ENCODE assay signal across 10 cellular contexts in the genomic region with DNA sequence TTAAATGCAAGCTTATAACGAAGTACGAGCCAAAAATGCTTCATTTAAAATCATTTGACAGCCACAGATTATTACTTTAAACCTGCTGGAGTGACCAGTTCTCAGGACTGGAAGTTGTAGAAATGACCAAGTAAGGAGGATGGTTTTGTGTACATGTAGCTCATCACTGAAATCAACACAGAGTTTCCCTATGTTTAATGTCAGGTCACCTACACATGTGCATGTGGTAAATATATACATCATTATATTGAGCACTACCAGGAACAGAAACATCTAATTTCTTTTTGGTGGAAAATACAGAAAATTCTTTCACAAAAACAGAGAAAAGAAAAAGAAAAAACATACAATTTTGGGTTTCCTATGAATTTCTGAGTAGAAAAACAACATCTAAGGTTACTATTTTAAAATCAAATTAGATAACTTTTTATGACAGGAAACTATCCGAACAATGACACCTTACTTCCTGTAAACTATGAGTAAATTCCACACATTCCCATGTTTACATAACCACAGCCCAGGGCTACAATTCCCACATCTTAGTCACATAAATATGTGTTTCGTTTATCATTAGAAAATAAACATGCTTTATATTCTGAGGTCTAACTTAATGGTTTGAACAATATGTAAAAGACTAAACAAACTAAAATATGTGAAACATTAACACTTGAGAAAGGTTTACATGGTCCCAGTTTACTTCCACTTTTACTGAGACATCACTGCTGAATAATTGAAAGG.
DNase-seq lines count a peak whose midpoint lies in the region; FAIRE-seq and TF ChIP-seq lines count a peak whose summit lies in the region.
"Had no signal": no experiment of that assay in that cellular context is flagged by ENCODE, and none has a peak within 500 bp of the region (broad histone marks: within the 10 kb centered on the region; RNA-seq: fewer than 3 reads in every experiment).

No MANE protein-coding gene starts in this region.

- no peaks in the 10 kb centered on the region for H3K9me3 Mint-ChIP-seq in progenitor cell of endocrine pancreas (ENCODE audit: low read depth)

- H3K4me1 Mint-ChIP-seq in progenitor cell of endocrine pancreas (ENCODE audit: low read depth) = peaks cover 25% of the 10 kb centered on the region

- in situ Hi-C loops in brain microvascular endothelial cell (cut with HindIII; ENCODE audit: low pct_ligation_motif_present, low sequenced_read_pairs) = no loop called here

- FAIRE-seq in RCC 7860 (lab: Jason Lieb, UNC) = peak; percentile 78
- FAIRE-seq: frontal cortex had no signal

- no peaks in the 10 kb centered on the region for H3K27me3 ChIP-seq in brain microvascular endothelial cell (replicated peaks)
- no peaks in the 10 kb centered on the region for H3K27me3 ChIP-seq in H7 (ENCODE audit: control insufficient read depth, insufficient read depth, low read length)

- H3K4me3 ChIP-seq in brain microvascular endothelial cell (ENCODE audit: low read depth, low read length) = no peak overlapping the region
- no peak overlapping the region for H3K4me3 ChIP-seq in H7 (ENCODE audit: insufficient read depth, low read depth, low read length)

- TF ChIP-seq CTCF in progenitor cell of endocrine pancreas (IDR thresholded peaks at IDR 0.05; ENCODE audit: unreplicated experiment) (no peak), brain microvascular endothelial cell (IDR thresholded peaks at IDR 0.05; ENCODE audit: low read depth, low read length, missing control alignments) (no peak)

- H3K36me3 Mint-ChIP-seq in progenitor cell of endocrine pancreas (ENCODE audit: insufficient read depth) = no peaks in the 10 kb centered on the region

- H3K27ac ChIP-seq in epithelial cell of prostate (peak overlapping the region; percentile 19), brain microvascular endothelial cell (no peak overlapping the region)

- no peaks in the 10 kb centered on the region for H3K27me3 Mint-ChIP-seq in progenitor cell of endocrine pancreas

- H3K4me3 Mint-ChIP-seq in progenitor cell of endocrine pancreas (ENCODE audit: low read depth) = no peak overlapping the region

- peak overlapping the region; percentile 81 for H3K27ac Mint-ChIP-seq in progenitor cell of endocrine pancreas

- H3K36me3 ChIP-seq in brain microvascular endothelial cell (replicated peaks) = no peaks in the 10 kb centered on the region
- no peaks in the 10 kb centered on the region for H3K36me3 ChIP-seq in H7 (replicated peaks; ENCODE audit: control insufficient read depth, insufficient read depth, low read length)

- peak; percentile 73 for DNase-seq in H4 (ENCODE audit: low spot score)
- DNase-seq in RCC 7860 (ENCODE audit: low spot score) = peak; percentile 43
- no peak for DNase-seq in epithelial cell of prostate (ENCODE audit: low read depth, low spot score)
- DNase-seq in progenitor cell of endocrine pancreas (ENCODE audit: low spot score, unreplicated experiment) = no peak
- DNase-seq in brain microvascular endothelial cell = no peak
- DNase-seq in medulla oblongata (ENCODE audit: extremely low spot score) = no peak
- no peak for DNase-seq in RPMI8226
- DNase-seq in H7 = no peak
- DNase-seq: central memory CD4-positive, alpha-beta T cell had no signal

Comparison
In these comparisons a context has a peak if more than half of its experiments do, and no peak if none do; other contexts are left out.
1. DNase-seq: peak in H4 (single experiment) and RCC 7860 (single experiment); none in epithelial cell of prostate (single experiment), progenitor cell of endocrine pancreas (single experiment), brain microvascular endothelial cell (single experiment), medulla oblongata (single experiment), RPMI8226 (single experiment) and H7 (single experiment).